8 cellular contexts compared by ENCODE assay signal in the genomic region with DNA sequence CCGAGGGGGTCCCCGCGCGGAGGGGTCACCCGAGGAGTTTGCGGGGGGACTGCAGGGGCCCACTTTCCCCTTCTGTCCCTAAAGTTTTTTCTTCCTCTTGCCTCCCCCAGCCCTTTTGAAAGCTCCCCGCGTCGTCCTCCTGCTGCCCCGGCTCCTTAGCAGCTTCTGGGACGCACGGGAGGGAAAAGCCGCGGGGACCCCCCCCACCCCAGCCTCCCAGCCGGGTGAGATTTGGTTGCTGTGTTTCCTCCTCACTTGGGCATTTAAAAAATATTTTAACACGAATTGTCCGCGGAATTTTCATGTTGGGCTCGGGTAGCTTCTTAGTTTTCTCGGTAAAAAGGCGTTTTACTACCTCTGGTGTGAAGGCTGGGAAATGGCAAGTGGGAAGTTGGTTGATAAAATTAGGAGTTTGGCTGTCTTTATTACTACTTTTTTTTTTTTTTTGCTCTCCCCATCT. TPM values are rescaled to one million over a fixed set of nuclear protein-coding genes. Genes with fewer than 3 reads are reported as not detected.
DNase-seq lines count a peak whose midpoint lies in the region; ATAC-seq, FAIRE-seq and TF ChIP-seq lines count a peak whose summit lies in the region.

No MANE protein-coding gene starts in this region.

- TF ChIP-seq POLR2A in heart left ventricle (IDR thresholded peaks at IDR 0.05) = no peak
- no peak for TF ChIP-seq POLR2A in GM12891 (IDR thresholded peaks at IDR 0.05; ENCODE audit: low read depth, low read length)

- no peaks in the 10 kb centered on the region for H3K27me3 Mint-ChIP-seq in CD4-positive, CD25-positive, alpha-beta regulatory T cell
- H3K27me3 Mint-ChIP-seq in activated T-helper 1 cell treated with anti-CD3 and anti-CD28 coated beads, Interleukin-12 subunit alpha, Interleukin-12 subunit beta, Interleukin-2, Interleukin-4 antibody, amounts not matched to agents 30 ng/mL and 10 ng/mL and 1 ng/mL, durations not matched to agents 14 hours and 24 hours and 36 hours (ENCODE audit: insufficient read depth) = no peaks in the 10 kb centered on the region
- no peaks in the 10 kb centered on the region for H3K27me3 Mint-ChIP-seq in progenitor cell of endocrine pancreas

- no peak for FAIRE-seq in GM12891 (lab: Jason Lieb, UNC)

- intact Hi-C loops in activated T-helper 1 cell treated with anti-CD3 and anti-CD28 coated beads, Interleukin-12 subunit alpha, Interleukin-12 subunit beta, Interleukin-2, Interleukin-4 antibody, amounts not matched to agents 30 ng/mL and 10 ng/mL and 1 ng/mL, durations not matched to agents 14 hours and 24 hours and 36 hours (cut with micrococcal nuclease) = loop anchor here (2.0 to 5.0 kb wide), 3 partner anchors 105 to 305 kb away; a partner anchor contains a TSS
- intact Hi-C loops in heart left ventricle (cut with DNase I) = loop anchor here in 9 of 10 donors (2.0 to 10.0 kb wide), 15 partner anchors 48 to 308 kb away; no protein-coding TSS in a partner anchor

- H3K4me3 ChIP-seq in CD4-positive, CD25-positive, alpha-beta regulatory T cell (ENCODE audit: low read depth, low read length) = peak overlapping the region; percentile 100
- H3K4me3 ChIP-seq in heart left ventricle = peak overlapping the region; percentile 76 to 99 (median 92)

- H3K27ac Mint-ChIP-seq in CD4-positive, CD25-positive, alpha-beta regulatory T cell = peak overlapping the region; percentile 92 to 94 (median 94)
- peak overlapping the region; percentile 99 for H3K27ac Mint-ChIP-seq in activated T-helper 1 cell treated with anti-CD3 and anti-CD28 coated beads, Interleukin-12 subunit alpha, Interleukin-12 subunit beta, Interleukin-2, Interleukin-4 antibody, amounts not matched to agents 30 ng/mL and 10 ng/mL and 1 ng/mL, durations not matched to agents 14 hours and 24 hours and 36 hours
- H3K27ac Mint-ChIP-seq in progenitor cell of endocrine pancreas = peak overlapping the region; percentile 99

- peaks cover 48% of the 10 kb centered on the region for H3K4me1 ChIP-seq in CD4-positive, CD25-positive, alpha-beta regulatory T cell (ENCODE audit: control insufficient read depth, insufficient read depth, low read length, poor library complexity, severe bottlenecking)
- H3K4me1 ChIP-seq in heart left ventricle = peaks cover 0 to 52% (median 28%) of the 10 kb centered on the region in 12 donors

- ATAC-seq in CD4-positive, CD25-positive, alpha-beta regulatory T cell (ENCODE audit: low read depth in 2 of 2) = no peak
- ATAC-seq in heart left ventricle (peak in 2 of 4 donors; percentile 3 to 16), GM21381 (IDR thresholded peaks at IDR 0.05; ENCODE audit: unreplicated experiment) (no peak)
- ATAC-seq in activated CD4-positive, CD25-positive, alpha-beta regulatory T cell treated with anti-CD3 and anti-CD28 coated beads, Interleukin-2, amount 50 U/mL, for 24 hours = no peak

- H3K4me1 Mint-ChIP-seq in CD4-positive, CD25-positive, alpha-beta regulatory T cell = peaks cover 21 to 61% (median 45%) of the 10 kb centered on the region in 4 donors
- peaks cover 67% of the 10 kb centered on the region for H3K4me1 Mint-ChIP-seq in activated T-helper 1 cell treated with anti-CD3 and anti-CD28 coated beads, Interleukin-12 subunit alpha, Interleukin-12 subunit beta, Interleukin-2, Interleukin-4 antibody, amounts not matched to agents 30 ng/mL and 10 ng/mL and 1 ng/mL, durations not matched to agents 14 hours and 24 hours and 36 hours (ENCODE audit: low read depth)
- peaks cover 28% of the 10 kb centered on the region for H3K4me1 Mint-ChIP-seq in progenitor cell of endocrine pancreas (ENCODE audit: low read depth)

- H3K9me3 Mint-ChIP-seq in CD4-positive, CD25-positive, alpha-beta regulatory T cell = peaks cover 0 to 1% (median 0%) of the 10 kb centered on the region in 7 donors
- H3K9me3 Mint-ChIP-seq in activated T-helper 1 cell treated with anti-CD3 and anti-CD28 coated beads, Interleukin-12 subunit alpha, Interleukin-12 subunit beta, Interleukin-2, Interleukin-4 antibody, amounts not matched to agents 30 ng/mL and 10 ng/mL and 1 ng/mL, durations not matched to agents 14 hours and 24 hours and 36 hours = no peaks in the 10 kb centered on the region
- H3K9me3 Mint-ChIP-seq in progenitor cell of endocrine pancreas (ENCODE audit: low read depth) = no peaks in the 10 kb centered on the region

- 0% methylated on average over 17 to 21 of the region's 21 CpGs for WGBS in heart left ventricle, 4 donors

- no peaks in the 10 kb centered on the region for H3K36me3 ChIP-seq in CD4-positive, CD25-positive, alpha-beta regulatory T cell (ENCODE audit: control insufficient read depth, insufficient read depth, low read length)
- H3K36me3 ChIP-seq in heart left ventricle = no peaks in the 10 kb centered on the region

- H3K27ac ChIP-seq in CD4-positive, CD25-positive, alpha-beta regulatory T cell (ENCODE audit: insufficient read depth, low read length, poor library complexity, severe bottlenecking) = peak overlapping the region; percentile 79
- peak overlapping the region; percentile 91 to 98 (median 95) for H3K27ac ChIP-seq in heart left ventricle

- TF ChIP-seq CTCF in heart left ventricle (IDR thresholded peaks at IDR 0.05) (no peak), progenitor cell of endocrine pancreas (IDR thresholded peaks at IDR 0.05; ENCODE audit: unreplicated experiment) (no peak)

- DNase-seq in CD4-positive, CD25-positive, alpha-beta regulatory T cell = peak in 1 of 3 donors; percentile 14
- DNase-seq in HT-29 (ENCODE audit: low spot score) (peak; percentile 59), heart left ventricle (peak in 3 of 5 donors; percentile 33 to 66 (median 35)), progenitor cell of endocrine pancreas (ENCODE audit: low spot score, unreplicated experiment) (no peak), GM12891 (ENCODE audit: insufficient read length, low spot score) (no peak)
- no peak for DNase-seq in activated T-helper 1 cell treated with anti-CD3 and anti-CD28 coated beads, Interleukin-12 subunit alpha, Interleukin-12 subunit beta, Interleukin-2, Interleukin-4 antibody, amounts not matched to agents 30 ng/mL and 10 ng/mL and 1 ng/mL, durations not matched to agents 14 hours and 24 hours and 36 hours (ENCODE audit: low spot score)

- no peaks in the 10 kb centered on the region for H3K27me3 ChIP-seq in CD4-positive, CD25-positive, alpha-beta regulatory T cell (ENCODE audit: control insufficient read depth, insufficient read depth, low read length)
- no peaks in the 10 kb centered on the region for H3K27me3 ChIP-seq in heart left ventricle

- H3K4me3 Mint-ChIP-seq in CD4-positive, CD25-positive, alpha-beta regulatory T cell = peak overlapping the region; percentile 97 to 100 (median 99)
- peak overlapping the region; percentile 92 for H3K4me3 Mint-ChIP-seq in activated T-helper 1 cell treated with anti-CD3 and anti-CD28 coated beads, Interleukin-12 subunit alpha, Interleukin-12 subunit beta, Interleukin-2, Interleukin-4 antibody, amounts not matched to agents 30 ng/mL and 10 ng/mL and 1 ng/mL, durations not matched to agents 14 hours and 24 hours and 36 hours
- H3K4me3 Mint-ChIP-seq in progenitor cell of endocrine pancreas (ENCODE audit: low read depth) = peak overlapping the region; percentile 98

- H3K9me3 ChIP-seq in CD4-positive, CD25-positive, alpha-beta regulatory T cell (ENCODE audit: control insufficient read depth in 2 of 2, low read length in 2 of 2) = no peaks in the 10 kb centered on the region
- H3K9me3 ChIP-seq in heart left ventricle = no peaks in the 10 kb centered on the region

- H3K36me3 Mint-ChIP-seq in CD4-positive, CD25-positive, alpha-beta regulatory T cell = no peaks in the 10 kb centered on the region
- H3K36me3 Mint-ChIP-seq in activated T-helper 1 cell treated with anti-CD3 and anti-CD28 coated beads, Interleukin-12 subunit alpha, Interleukin-12 subunit beta, Interleukin-2, Interleukin-4 antibody, amounts not matched to agents 30 ng/mL and 10 ng/mL and 1 ng/mL, durations not matched to agents 14 hours and 24 hours and 36 hours (ENCODE audit: low read depth) = peaks cover 35% of the 10 kb centered on the region
- no peaks in the 10 kb centered on the region for H3K36me3 Mint-ChIP-seq in progenitor cell of endocrine pancreas (ENCODE audit: insufficient read depth)

TF ChIP-seq in GM12891, 5 proteins besides CTCF, POLR2A, EP300 and RAD21:
- TF ChIP-seq SPI1 (IDR thresholded peaks at IDR 0.05; ENCODE audit: low read depth, low read length) = no peak

RNA-seq across cellular contexts. Expression of a gene that starts 0.6 kb away (rescaled TPM):
- total RNA-seq in CD4-positive, CD25-positive, alpha-beta regulatory T cell = 86.6 TPM
- polyA plus RNA-seq in CD4-positive, CD25-positive, alpha-beta regulatory T cell = 10 to 100 TPM; 21.4 to 32.3 (median 24.0) TPM
- 14.9 and 16.3 TPM in 2 replicates for total RNA-seq in HT-29 (2014; rRNA removed; shearing (Covaris generic))
- total RNA-seq in activated T-helper 1 cell treated with anti-CD3 and anti-CD28 coated beads, Interleukin-12 subunit alpha, Interleukin-12 subunit beta, Interleukin-2, Interleukin-4 antibody, amounts not matched to agents 30 ng/mL and 10 ng/mL and 1 ng/mL, durations not matched to agents 14 hours and 24 hours and 36 hours = 132 and 133 TPM in 2 replicates
- total RNA-seq in heart left ventricle = 10 to 100 TPM; 19.4 to 39.3 (median 26.6) TPM
- 10 to 100 TPM in 1 of 2 donors, 1 to 10 TPM in 1; 6.7 to 18.1 TPM for polyA plus RNA-seq in heart left ventricle
- total RNA-seq in progenitor cell of endocrine pancreas = 37.7 and 42.8 TPM in 2 replicates
- 28.9 TPM for polyA plus RNA-seq in GM12891 (2012; ENCODE audit: low read depth, missing spikeins)

Comparison
In these comparisons a context has a peak if more than half of its experiments do, and no peak if none do; other contexts are left out.
1. DNase-seq: peak in HT-29 (single experiment) and heart left ventricle (3 of 5); none in activated T-helper 1 cell treated with anti-CD3 and anti-CD28 coated beads, Interleukin-12 subunit alpha, Interleukin-12 subunit beta, Interleukin-2, Interleukin-4 antibody, amounts not matched to agents 30 ng/mL and 10 ng/mL and 1 ng/mL, durations not matched to agents 14 hours and 24 hours and 36 hours (single experiment), progenitor cell of endocrine pancreas (single experiment) and GM12891 (single experiment).
2. Peak in every context shown above with its lines, with median percentiles within 50 percentile points of each other: H3K27ac Mint-ChIP-seq and H3K4me3 Mint-ChIP-seq.